ENCODE assay signal across 14 cellular contexts in the genomic region with DNA sequence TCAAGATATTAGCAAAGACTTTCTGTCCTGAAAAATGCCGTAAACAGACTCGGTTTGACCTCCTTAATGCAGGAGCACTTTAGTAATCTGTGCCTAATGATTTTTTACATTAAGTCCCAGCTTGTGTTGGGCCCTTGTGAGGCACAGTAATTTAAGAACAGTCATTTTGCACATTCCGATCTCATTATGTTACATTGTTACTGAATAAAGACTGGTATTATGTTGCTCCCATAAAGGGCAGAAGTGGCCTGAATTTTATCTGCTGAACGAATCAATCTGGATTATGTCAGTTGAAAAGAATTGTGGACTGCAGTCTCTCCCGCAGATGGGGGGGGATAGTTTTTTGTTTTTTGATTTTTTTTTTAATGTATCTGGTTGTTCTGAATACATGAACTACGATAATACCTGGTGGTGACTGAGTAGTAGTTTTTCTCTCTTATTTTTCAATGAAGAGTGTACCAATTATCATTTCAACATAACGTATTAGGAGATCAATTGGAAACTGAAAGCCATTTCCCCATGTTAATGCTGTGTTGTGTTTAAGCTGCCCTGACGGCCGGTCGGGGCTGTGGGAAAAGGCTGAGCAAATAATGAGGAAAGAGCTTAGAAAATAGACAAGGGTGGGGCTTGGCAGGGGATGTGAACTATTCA.
DNase-seq lines count a peak whose midpoint lies in the region; ATAC-seq and TF ChIP-seq lines count a peak whose summit lies in the region.
"Had no signal": no experiment of that assay in that cellular context is flagged by ENCODE, and none has a peak within 500 bp of the region (broad histone marks: within the 10 kb centered on the region; RNA-seq: fewer than 3 reads in every experiment).

No MANE protein-coding gene starts in this region.

- in situ Hi-C loops in GM23248 (cut with MboI): loop anchor here (25.0 kb wide), 1 partner anchor 900 kb away; no protein-coding TSS in a partner anchor

- DNase-seq in GM23248 (peak; percentile 62), SK-N-MC (ENCODE audit: low read depth, low spot score) (no peak), islet precursor cell (peak; percentile 31), D341Med (ENCODE audit: low spot score) (no peak), testis (no peak), HUDEP-2 (lab: John Stamatoyannopoulos, UW; ENCODE audit: unreplicated experiment in 76 of 76) (no peak)
- DNase-seq: activated CD4-positive, alpha-beta memory T cell treated with anti-CD3 and anti-CD28 coated beads for 36 hours; activated gamma-delta T cell treated with Interleukin-2 at 50 U/mL for 16 hours; H9; NCI-H146; stimulated activated CD4-positive, alpha-beta T cell treated with anti-CD3 and anti-CD28 coated beads, Interleukin-2, amount 100 ng/mL, for 24 hours had no signal

- H2AFZ ChIP-seq in GM23248: peak overlapping the region; percentile 73

- H4K20me1 ChIP-seq in GM23248 (ENCODE audit: insufficient read depth): no peaks in the 10 kb centered on the region

- H3K27ac ChIP-seq in GM23248: 0 out of 2 replicates have a peak overlapping the region, but pooled peaks have one; percentile 29
- H3K27ac ChIP-seq in SK-N-MC: 0 out of 2 replicates have a peak overlapping the region, but pooled peaks have one; percentile 10
- peak overlapping the region in 1 of 2 donors; percentile 15 for H3K27ac ChIP-seq in testis

- H3K4me3 ChIP-seq in GM23248: peak overlapping the region; percentile 64
- H3K4me3 ChIP-seq in SK-N-MC: no peak overlapping the region
- peak overlapping the region; percentile 39 for H3K4me3 ChIP-seq in skeletal muscle satellite cell (ENCODE audit: low read length)
- H3K4me3 ChIP-seq in testis: no peak overlapping the region

- no peaks in the 10 kb centered on the region for H3K36me3 ChIP-seq in GM23248 (ENCODE audit: low read depth)
- H3K36me3 ChIP-seq in SK-N-MC (ENCODE audit: insufficient read depth, low read length): no peaks in the 10 kb centered on the region
- no peaks in the 10 kb centered on the region for H3K36me3 ChIP-seq in skeletal muscle satellite cell (ENCODE audit: insufficient read depth, low read length)
- H3K36me3 ChIP-seq in testis (ENCODE audit: low read depth, missing control alignments): no peaks in the 10 kb centered on the region

- H3K27me3 ChIP-seq in GM23248 (replicated peaks; ENCODE audit: insufficient read depth) (no peaks in the 10 kb centered on the region), skeletal muscle satellite cell (ENCODE audit: control insufficient read depth, insufficient read depth, low read length) (no peaks in the 10 kb centered on the region), testis (no peaks in the 10 kb centered on the region)

- H3K4me1 ChIP-seq in GM23248 (ENCODE audit: insufficient read depth) (peaks cover 10% of the 10 kb centered on the region; the same call in 1 of the 2 replicates), skeletal muscle satellite cell (ENCODE audit: control insufficient read depth, insufficient read depth, low read length) (peaks cover 28% of the 10 kb centered on the region), testis (peaks cover 20% of the 10 kb centered on the region)

- H3F3A ChIP-seq in GM23248 (ENCODE audit: insufficient read depth): no peaks in the 10 kb centered on the region

- no peak for TF ChIP-seq CTCF in testis (IDR thresholded peaks at IDR 0.05)

- H3K9me3 ChIP-seq in GM23248 (ENCODE audit: low read depth) (no peaks in the 10 kb centered on the region), SK-N-MC (ENCODE audit: low read depth, low read length) (no peaks in the 10 kb centered on the region), skeletal muscle satellite cell (replicated peaks; ENCODE audit: low read length) (no peaks in the 10 kb centered on the region), testis (no peaks in the 10 kb centered on the region)

- intact Hi-C loops in testis (cut with DNase I; ENCODE audit: low total_unique reads): no loop called here

- TF ChIP-seq POLR2A in testis (IDR thresholded peaks at IDR 0.05): no peak

- no peak for ATAC-seq in GM19463 (IDR thresholded peaks at IDR 0.05; ENCODE audit: unreplicated experiment)
- ATAC-seq: stimulated activated effector memory CD8-positive, alpha-beta T cell treated with anti-CD3 and anti-CD28 coated beads, Interleukin-12 subunit alpha, Interleukin-12 subunit beta, amount 100 ng/mL, for 72 hours had no signal

- 16 to 20% methylated on average over 10 of the region's 10 CpGs for WGBS in GM23248 (ENCODE audit: low coverage in 1 of 2, low lambda C conversion rate in 2 of 2, missing lambda C conversion rate in 2 of 2), 2 experiments
- WGBS in testis, 2 donors: 36 to 41% methylated on average over 10 of the region's 10 CpGs

- H3K79me2 ChIP-seq in GM23248 (ENCODE audit: insufficient read depth): no peaks in the 10 kb centered on the region

- H3K9ac ChIP-seq in GM23248: peak overlapping the region; percentile 48; the same call in 1 of the 2 replicates
- no peak overlapping the region for H3K9ac ChIP-seq in SK-N-MC (ENCODE audit: insufficient read length)
- peak overlapping the region; percentile 68 for H3K9ac ChIP-seq in skeletal muscle satellite cell (ENCODE audit: low read depth, low read length)

- H3K4me2 ChIP-seq in GM23248 (ENCODE audit: unreplicated experiment) (peak overlapping the region; percentile 92), skeletal muscle satellite cell (ENCODE audit: low read length) (peak overlapping the region; percentile 68)

- no peaks in the 10 kb centered on the region for H3K9me2 ChIP-seq in GM23248 (ENCODE audit: insufficient read depth)

Comparison
In these comparisons a context has a peak if more than half of its experiments do, and no peak if none do; other contexts are left out.
1. DNase-seq: peak in GM23248 (single experiment) and islet precursor cell (single experiment); none in SK-N-MC (single experiment), D341Med (single experiment), testis (single experiment) and HUDEP-2 (0 of 76).
2. H3K4me3 ChIP-seq: peak in GM23248 (single experiment) and skeletal muscle satellite cell (single experiment); none in SK-N-MC (single experiment) and testis (0 of 2).